16 cellular contexts compared by ENCODE assay signal in the genomic region with DNA sequence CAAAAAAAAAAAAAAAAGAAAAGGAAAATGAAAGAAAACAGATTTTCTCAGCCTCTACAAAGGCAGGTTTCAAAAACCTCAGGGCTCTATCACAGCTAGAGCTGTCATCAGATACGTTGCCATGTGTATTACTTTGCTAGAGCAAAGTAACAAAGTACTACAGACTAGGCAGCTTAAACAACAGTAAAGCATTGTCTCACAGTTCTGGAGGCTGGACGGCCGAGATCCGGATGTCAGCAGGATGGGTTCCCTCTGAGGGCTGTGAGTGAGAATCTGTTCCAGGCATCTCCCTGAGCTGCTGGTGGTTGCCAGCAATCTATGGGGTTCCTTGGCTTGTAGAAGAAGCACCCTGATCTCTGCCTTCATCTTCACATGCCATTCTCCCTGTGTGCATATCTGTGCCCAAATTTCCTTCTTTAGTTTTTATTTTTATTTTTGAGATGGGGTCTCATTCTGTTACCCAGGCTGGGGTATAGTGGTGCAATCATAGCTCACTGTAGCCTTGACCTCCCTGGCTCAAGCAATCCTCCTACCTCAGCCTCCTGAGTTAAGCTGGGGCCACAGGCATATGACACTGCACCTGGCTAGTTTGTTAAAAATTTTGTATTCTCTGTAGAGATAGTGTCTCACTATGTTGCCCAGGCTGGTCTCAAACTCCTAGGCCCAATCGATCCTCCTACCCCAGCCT. TPM values are rescaled to one million over a fixed set of nuclear protein-coding genes. Genes with fewer than 3 reads are reported as not detected.
A peak's percentile ranks its signal among the peaks of the same experiment; 100 is the strongest.
DNase-seq lines count a peak whose midpoint lies in the region; ATAC-seq and FAIRE-seq lines count a peak whose summit lies in the region.
"Had no signal": no experiment of that assay in that cellular context is flagged by ENCODE, and none has a peak within 500 bp of the region (broad histone marks: within the 10 kb centered on the region; RNA-seq: fewer than 3 reads in every experiment).

No MANE protein-coding gene starts in this region.

- in situ Hi-C loops in KBM-7 (cut with MboI; ENCODE audit: low pct_unique_long_range_greater_than_20kb, low sequenced_read_pairs) = no loop called here

- POLR2A ChIA-PET in activated CD8-positive, alpha-beta T cell treated with anti-CD3 and anti-CD28 coated beads, Interleukin-2, amount 10 ng/mL, durations not matched to agents 7 days and 5 days (lab: Charles Lee) = interaction anchor here (0.9 to 1.5 kb wide), 2 partner anchors 36 to 48 kb away, joined by 3 to 6 read pairs; no protein-coding TSS in a partner anchor

- H3K27ac Mint-ChIP-seq in activated CD8-positive, alpha-beta memory T cell treated with anti-CD3 and anti-CD28 coated beads, Interleukin-2, amount 10 ng/mL, durations not matched to agents 7 days and 5 days = peak overlapping the region; percentile 70
- peak overlapping the region; percentile 57 for H3K27ac Mint-ChIP-seq in activated CD8-positive, alpha-beta T cell treated with anti-CD3 and anti-CD28 coated beads, Interleukin-2, amount 10 ng/mL, durations not matched to agents 7 days and 5 days
- H3K27ac Mint-ChIP-seq: H9 had no signal

- no peak for ATAC-seq in activated CD8-positive, alpha-beta memory T cell treated with anti-CD3 and anti-CD28 coated beads, Interleukin-2, amount 10 ng/mL, durations not matched to agents 7 days and 5 days
- ATAC-seq in GM18498 (IDR thresholded peaks at IDR 0.05; ENCODE audit: unreplicated experiment) = peak; percentile 37
- no peak for ATAC-seq in activated CD8-positive, alpha-beta T cell treated with anti-CD3 and anti-CD28 coated beads, Interleukin-2, amount 10 ng/mL, durations not matched to agents 7 days and 5 days

- H3K4me1 Mint-ChIP-seq in activated CD8-positive, alpha-beta memory T cell treated with anti-CD3 and anti-CD28 coated beads, Interleukin-2, amount 10 ng/mL, durations not matched to agents 7 days and 5 days = peaks cover 50% of the 10 kb centered on the region
- H3K4me1 Mint-ChIP-seq in activated CD8-positive, alpha-beta T cell treated with anti-CD3 and anti-CD28 coated beads, Interleukin-2, amount 10 ng/mL, durations not matched to agents 7 days and 5 days (ENCODE audit: low read depth) = peaks cover 51% of the 10 kb centered on the region

- FAIRE-seq in frontal cortex (lab: Jason Lieb, UNC) = no peak
- FAIRE-seq: A204.1 had no signal

- H3K9me3 Mint-ChIP-seq in activated CD8-positive, alpha-beta memory T cell treated with anti-CD3 and anti-CD28 coated beads, Interleukin-2, amount 10 ng/mL, durations not matched to agents 7 days and 5 days (ENCODE audit: low read depth) = no peaks in the 10 kb centered on the region
- H3K9me3 Mint-ChIP-seq in activated CD8-positive, alpha-beta T cell treated with anti-CD3 and anti-CD28 coated beads, Interleukin-2, amount 10 ng/mL, durations not matched to agents 7 days and 5 days (ENCODE audit: insufficient read depth) = no peaks in the 10 kb centered on the region
- H3K9me3 Mint-ChIP-seq: H9, naive B cell had no signal

- H3K36me3 Mint-ChIP-seq in activated CD8-positive, alpha-beta memory T cell treated with anti-CD3 and anti-CD28 coated beads, Interleukin-2, amount 10 ng/mL, durations not matched to agents 7 days and 5 days = no peaks in the 10 kb centered on the region
- H3K36me3 Mint-ChIP-seq in activated CD8-positive, alpha-beta T cell treated with anti-CD3 and anti-CD28 coated beads, Interleukin-2, amount 10 ng/mL, durations not matched to agents 7 days and 5 days (ENCODE audit: low read depth) = no peaks in the 10 kb centered on the region
- H3K36me3 Mint-ChIP-seq: naive B cell had no signal

- no peaks in the 10 kb centered on the region for H3K27me3 Mint-ChIP-seq in activated CD8-positive, alpha-beta memory T cell treated with anti-CD3 and anti-CD28 coated beads, Interleukin-2, amount 10 ng/mL, durations not matched to agents 7 days and 5 days
- no peaks in the 10 kb centered on the region for H3K27me3 Mint-ChIP-seq in activated CD8-positive, alpha-beta T cell treated with anti-CD3 and anti-CD28 coated beads, Interleukin-2, amount 10 ng/mL, durations not matched to agents 7 days and 5 days (ENCODE audit: low read depth)
- H3K27me3 Mint-ChIP-seq: naive B cell had no signal

- CTCF ChIA-PET in activated CD8-positive, alpha-beta memory T cell treated with anti-CD3 and anti-CD28 coated beads, Interleukin-2, amount 10 ng/mL, durations not matched to agents 7 days and 5 days (lab: Charles Lee) = interaction anchor here (1.0 to 1.5 kb wide), 4 partner anchors 12 to 79 kb away, joined by 3 to 5 read pairs (median 4); no protein-coding TSS in a partner anchor
- CTCF ChIA-PET in activated CD8-positive, alpha-beta T cell treated with anti-CD3 and anti-CD28 coated beads, Interleukin-2, amount 10 ng/mL, durations not matched to agents 7 days and 5 days (lab: Charles Lee) = interaction anchor here (0.6 to 1.6 kb wide), 2 partner anchors 78 to 79 kb away, joined by 3 to 5 read pairs; no protein-coding TSS in a partner anchor

- peak overlapping the region; percentile 47 for H3K4me3 Mint-ChIP-seq in activated CD8-positive, alpha-beta memory T cell treated with anti-CD3 and anti-CD28 coated beads, Interleukin-2, amount 10 ng/mL, durations not matched to agents 7 days and 5 days
- H3K4me3 Mint-ChIP-seq in activated CD8-positive, alpha-beta T cell treated with anti-CD3 and anti-CD28 coated beads, Interleukin-2, amount 10 ng/mL, durations not matched to agents 7 days and 5 days = peak overlapping the region; percentile 8
- H3K4me3 Mint-ChIP-seq: H9 had no signal

- no peak for DNase-seq in activated CD8-positive, alpha-beta memory T cell treated with anti-CD3 and anti-CD28 coated beads, Interleukin-2, amount 10 ng/mL, durations not matched to agents 7 days and 5 days
- DNase-seq in activated CD8-positive, alpha-beta memory T cell treated with anti-CD3 and anti-CD28 coated beads, Interleukin-2, amount 50 U/mL, for 48 hours = no peak
- DNase-seq in activated CD8-positive, alpha-beta T cell treated with anti-CD3 and anti-CD28 coated beads, Interleukin-2, amount 10 ng/mL, durations not matched to agents 7 days and 5 days = no peak
- DNase-seq in medulla oblongata (ENCODE audit: extremely low spot score) = peak; percentile 67
- no peak for DNase-seq in NCI-H1048 (lab: John Stamatoyannopoulos, UW)
- DNase-seq in frontal cortex (ENCODE audit: low spot score in 2 of 2) = no peak
- DNase-seq in KBM-7 = no peak
- DNase-seq: activated CD4-positive, alpha-beta T cell treated with anti-CD3 and anti-CD28 coated beads, Interleukin-2, amount 50 U/mL, for 48 hours; central memory CD4-positive, alpha-beta T cell; H9; mesenchymal stem cell; naive B cell; NCI-H526 treated with DMSO at 0.1 percent for 48 hours; SW 1271 had no signal

RNA-seq across cellular contexts. Expression of a gene that starts 48.9 kb away (rescaled TPM):
- total RNA-seq in activated CD8-positive, alpha-beta memory T cell treated with anti-CD3 and anti-CD28 coated beads, Interleukin-2, amount 10 ng/mL, durations not matched to agents 7 days and 5 days = 10 to 100 TPM in 1 of 2 experiments, 1 to 10 TPM in 1; 7.3 to 13.1 TPM
- total RNA-seq in activated CD8-positive, alpha-beta T cell treated with anti-CD3 and anti-CD28 coated beads, Interleukin-2, amount 10 ng/mL, durations not matched to agents 7 days and 5 days = 1 to 10 TPM; 3.9 to 4.1 TPM
- 16.3 TPM for total RNA-seq in frontal cortex
